7 cellular contexts compared by ENCODE assay signal in genomic region chr4:82890913-82891727, GRCh38.
DNase-seq lines count a peak whose midpoint lies in the region; ATAC-seq and TF ChIP-seq lines count a peak whose summit lies in the region.

Gene SEC31A (minus strand): TSS chr4:82891153. CDS start chr4:82881936, 9,217 bp downstream.

- ATAC-seq in GM18511 (IDR thresholded peaks at IDR 0.05; ENCODE audit: unreplicated experiment), result peak; percentile 89
- ATAC-seq in HG03039 (IDR thresholded peaks at IDR 0.05; ENCODE audit: unreplicated experiment), result peak; percentile 92

- in situ Hi-C loops in astrocyte of the spinal cord (cut with HindIII; ENCODE audit: low sequenced_read_pairs), result no loop called here

- H3K4me3 ChIP-seq in astrocyte of the spinal cord (ENCODE audit: low read depth, low read length), result peak within 1 kb of the TSS; percentile 99
- H3K4me3 ChIP-seq in retinal pigment epithelial cell (ENCODE audit: low read length), result peak within 1 kb of the TSS; percentile 97

- DNase-seq in NCI-H2081 (lab: John Stamatoyannopoulos, UW) (peak; percentile 92), T1000 (lab: John Stamatoyannopoulos, UW) (peak; percentile 87), astrocyte of the spinal cord (ENCODE audit: low read depth, low spot score) (peak; percentile 97), hippocampal formation (lab: John Stamatoyannopoulos, UW) (peak; percentile 89 to 94), retinal pigment epithelial cell (ENCODE audit: low read depth) (peak; percentile 64)

- TF ChIP-seq CTCF in astrocyte of the spinal cord (IDR thresholded peaks at IDR 0.05; ENCODE audit: low read depth, low read length) (no peak), retinal pigment epithelial cell (conservative IDR thresholded peaks at IDR 0.05; ENCODE audit: low read depth, low read length) (peak; percentile 3)

Comparison
In these comparisons a context has a peak if more than half of its experiments do, and no peak if none do; other contexts are left out.
1. Peak in every context shown above with its lines: DNase-seq, ATAC-seq and H3K4me3 ChIP-seq.